In genomic region chr10:112755446-112756117, GRCh38 we compare ENCODE assay signal across 22 cellular contexts.
DNase-seq lines count a peak whose midpoint lies in the region; ATAC-seq lines count a peak whose summit lies in the region.
"Had no signal": no experiment of that assay in that cellular context is flagged by ENCODE, and none has a peak within 500 bp of the region (broad histone marks: within the 10 kb centered on the region; RNA-seq: fewer than 3 reads in every experiment).

No MANE protein-coding gene starts in this region.

- DNase-seq in Ammon's horn (ENCODE audit: low spot score), result peak; percentile 78
- DNase-seq in NCI-H2227 treated with DMSO at 0.1 percent for 48 hours (lab: John Stamatoyannopoulos, UW), result peak; percentile 57
- peak; percentile 78 for DNase-seq in epidermal melanocyte (ENCODE audit: insufficient read length, low spot score)
- peak; percentile 14 for DNase-seq in midbrain (lab: John Stamatoyannopoulos, UW)
- DNase-seq in activated CD8-positive, alpha-beta memory T cell treated with anti-CD3 and anti-CD28 coated beads for 24 hours, result no peak
- DNase-seq in NCI-H2171 (lab: John Stamatoyannopoulos, UW), result no peak
- no peak for DNase-seq in activated T-cell treated with anti-CD3 and anti-CD28 coated beads for 4 hours
- DNase-seq: ACHN; activated CD4-positive, alpha-beta T cell treated with anti-CD3 and anti-CD28 coated beads for 36 hours; activated T-cell treated with anti-CD3 and anti-CD28 coated beads, Interleukin-2, amount 50 U/mL, for 4 hours; CD8-positive, alpha-beta memory T cell; colonic mucosa; GDM1; KBM-7; left colon; naive B cell; NCI-H146; NCI-H524 treated with DMSO at 0.1 percent for 48 hours; stimulated activated CD4-positive, alpha-beta T cell treated with anti-CD3 and anti-CD28 coated beads, Interleukin-2, amount 100 ng/mL, for 48 hours; tibial artery had no signal

- no peak for ATAC-seq in GM21723 (IDR thresholded peaks at IDR 0.05; ENCODE audit: unreplicated experiment)
- ATAC-seq: activated CD4-positive, alpha-beta T cell treated with anti-CD3 and anti-CD28 coated beads for 36 hours; activated T-cell treated with anti-CD3 and anti-CD28 coated beads, Interleukin-2, amount 50 U/mL, for 4 hours; sciatic nerve had no signal

Comparison
In these comparisons a context has a peak if more than half of its experiments do, and no peak if none do; other contexts are left out.
1. DNase-seq: peak in Ammon's horn (single experiment), NCI-H2227 treated with DMSO at 0.1 percent for 48 hours (single experiment), epidermal melanocyte (single experiment) and midbrain (single experiment); none in activated CD8-positive, alpha-beta memory T cell treated with anti-CD3 and anti-CD28 coated beads for 24 hours (single experiment), NCI-H2171 (single experiment) and activated T-cell treated with anti-CD3 and anti-CD28 coated beads for 4 hours (single experiment).